ENCODE assay signal across 21 cellular contexts in genomic region chr1:42866549-42866948, GRCh38. TPM values are rescaled to one million over a fixed set of nuclear protein-coding genes. Genes with fewer than 3 reads are reported as not detected.
DNase-seq lines count a peak whose midpoint lies in the region; FAIRE-seq and TF ChIP-seq lines count a peak whose summit lies in the region.
"Had no signal": no experiment of that assay in that cellular context is flagged by ENCODE, and none has a peak within 500 bp of the region (broad histone marks: within the 10 kb centered on the region; RNA-seq: fewer than 3 reads in every experiment).

No MANE protein-coding gene starts in this region.

- no peak overlapping the region for H3K27ac ChIP-seq in suprapubic skin
- H3K27ac ChIP-seq: 22Rv1, BLaER1 had no signal

- no peaks in the 10 kb centered on the region for H3K27me3 ChIP-seq in suprapubic skin
- H3K27me3 ChIP-seq: BE2C, BLaER1 had no signal

- H3K4me3 ChIP-seq in suprapubic skin: no peak overlapping the region
- H3K4me3 ChIP-seq: BLaER1 had no signal

- TF ChIP-seq POLR2A in suprapubic skin (IDR thresholded peaks at IDR 0.05): no peak

- H3K9me3 ChIP-seq in suprapubic skin: no peaks in the 10 kb centered on the region
- H3K9me3 ChIP-seq: BE2C had no signal

- H3K4me1 ChIP-seq in suprapubic skin: no peaks in the 10 kb centered on the region
- H3K4me1 ChIP-seq: BE2C, BLaER1 had no signal

- TF ChIP-seq CTCF in D721Med (IDR thresholded peaks at IDR 0.05; ENCODE audit: insufficient read depth, missing control alignments) (no peak), suprapubic skin (IDR thresholded peaks at IDR 0.05) (no peak)

- FAIRE-seq in D721Med (lab: Jason Lieb, UNC) (peak; percentile 29), urothelium cell line (lab: Jason Lieb, UNC) (peak; percentile 23)
- FAIRE-seq: A204.1, G401.6, GM12891 had no signal

- no peak for TF ChIP-seq EP300 in suprapubic skin (IDR thresholded peaks at IDR 0.05)

- no peaks in the 10 kb centered on the region for H3K36me3 ChIP-seq in suprapubic skin
- H3K36me3 ChIP-seq: BE2C, BLaER1 had no signal

- WGBS in suprapubic skin: 87% methylated on average over 5 of the region's 5 CpGs

- DNase-seq in DMS 273 (lab: John Stamatoyannopoulos, UW; ENCODE audit: unreplicated experiment): peak; percentile 34
- no peak for DNase-seq in DMS 273 treated with DMSO at 0.1 percent for 48 hours (lab: John Stamatoyannopoulos, UW)
- no peak for DNase-seq in D721Med (ENCODE audit: insufficient read length, low spot score)
- peak; percentile 93 for DNase-seq in NCI-H82 (lab: John Stamatoyannopoulos, UW)
- DNase-seq in urothelium cell line (ENCODE audit: low spot score): no peak
- no peak for DNase-seq in suprapubic skin (ENCODE audit: low spot score in 2 of 2)
- DNase-seq in foreskin melanocyte: no peak
- DNase-seq: ACHN; BE2C; C1 segment of cervical spinal cord; CD4-positive, alpha-beta memory T cell; CD4-positive, CD25-positive, alpha-beta regulatory T cell; CD8-positive, alpha-beta memory T cell; COR-L47; DMS79 treated with DMSO at 0.1 percent for 48 hours; GF-D8 had no signal

RNA-seq across cellular contexts. Expression of gene ZNF691, which starts 20.1 kb away (rescaled TPM):
- total RNA-seq in suprapubic skin: 10 to 100 TPM in 3 of 4 donors, 1 to 10 TPM in 1; 6.5 to 15.4 (median 12.1) TPM

RNA-seq across cellular contexts. Expression of gene SVBP, which starts 49.4 kb away (rescaled TPM):
- 10 to 100 TPM in 3 of 4 donors, 1 to 10 TPM in 1; 6.8 to 21.8 (median 13.9) TPM for total RNA-seq in suprapubic skin

RNA-seq across cellular contexts. Expression of gene ERMAP, which starts 49.6 kb away (rescaled TPM):
- total RNA-seq in suprapubic skin: 10 to 100 TPM in 3 of 4 donors, 1 to 10 TPM in 1; 8.9 to 26.2 (median 14.1) TPM

Comparison
In these comparisons a context has a peak if more than half of its experiments do, and no peak if none do; other contexts are left out.
1. DNase-seq: peak in DMS 273 (single experiment) and NCI-H82 (single experiment); none in DMS 273 treated with DMSO at 0.1 percent for 48 hours (single experiment), D721Med (single experiment), urothelium cell line (single experiment), suprapubic skin (0 of 2) and foreskin melanocyte (single experiment).